Comparison of ENCODE assay signal across 1 cellular context in the genomic region with DNA sequence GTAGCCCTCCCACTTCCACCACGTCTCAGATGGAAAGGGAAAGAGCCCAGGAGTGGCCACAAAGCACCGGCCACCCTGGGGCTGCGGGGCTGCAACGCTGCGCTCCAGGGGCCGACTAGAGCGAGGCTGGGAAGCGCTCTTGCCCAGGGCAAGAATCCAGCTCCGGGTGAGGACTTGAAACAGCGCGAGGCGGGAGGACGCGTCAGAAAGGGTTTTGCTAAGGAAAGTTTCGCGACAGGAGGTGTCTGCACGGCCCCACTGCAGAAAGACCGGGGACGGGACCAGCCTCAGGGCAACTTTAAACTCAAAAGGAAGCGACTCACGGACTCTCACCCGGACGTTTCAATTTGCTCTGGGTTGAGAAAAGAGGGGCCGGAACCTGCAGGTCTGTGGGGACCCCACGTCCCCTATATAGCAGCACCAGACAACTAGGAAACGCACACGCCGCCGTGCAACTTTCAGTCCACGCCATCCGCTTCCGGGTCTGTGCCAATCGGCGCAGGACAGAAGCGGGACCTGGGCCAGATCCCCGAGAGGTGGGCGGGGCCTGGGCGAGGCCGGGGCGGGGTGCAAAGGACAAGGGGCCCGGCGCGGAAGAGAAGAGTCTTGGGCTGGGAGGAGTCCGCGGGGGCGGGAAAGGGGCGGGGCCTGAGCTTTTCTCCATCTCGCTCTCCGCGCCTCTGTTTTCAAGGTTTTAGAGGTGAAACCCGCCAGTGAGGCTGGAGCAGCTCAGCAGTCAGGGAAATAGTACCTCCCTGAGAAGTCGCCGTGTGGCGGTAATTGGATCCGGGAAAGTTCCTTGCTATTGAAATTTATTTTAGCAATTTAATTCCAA.
TF ChIP-seq lines count a peak whose summit lies in the region.

A gene (minus strand): TSS at position 488 of the 835 bp plus-strand sequence. CDS start 6,792 bp downstream, outside the sequence.

TF ChIP-seq in HepG2, 621 proteins besides CTCF, POLR2A, EP300 and RAD21 (continued from another document and continues in another):
- TF ChIP-seq NFYC (CRISPR knock-in tag; IDR thresholded peaks at IDR 0.05), result no peak; the same call in 1 of the 2 replicates
- TF ChIP-seq, protein P1, sequence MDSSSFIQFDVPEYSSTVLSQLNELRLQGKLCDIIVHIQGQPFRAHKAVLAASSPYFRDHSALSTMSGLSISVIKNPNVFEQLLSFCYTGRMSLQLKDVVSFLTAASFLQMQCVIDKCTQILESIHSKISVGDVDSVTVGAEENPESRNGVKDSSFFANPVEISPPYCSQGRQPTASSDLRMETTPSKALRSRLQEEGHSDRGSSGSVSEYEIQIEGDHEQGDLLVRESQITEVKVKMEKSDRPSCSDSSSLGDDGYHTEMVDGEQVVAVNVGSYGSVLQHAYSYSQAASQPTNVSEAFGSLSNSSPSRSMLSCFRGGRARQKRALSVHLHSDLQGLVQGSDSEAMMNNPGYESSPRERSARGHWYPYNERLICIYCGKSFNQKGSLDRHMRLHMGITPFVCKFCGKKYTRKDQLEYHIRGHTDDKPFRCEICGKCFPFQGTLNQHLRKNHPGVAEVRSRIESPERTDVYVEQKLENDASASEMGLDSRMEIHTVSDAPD (CRISPR knock-in tag; IDR thresholded peaks at IDR 0.05), result 0 out of 2 replicates have a peak, but pooled peaks have one; percentile 39
- no peak for TF ChIP-seq ZNF451 (CRISPR knock-in tag; IDR thresholded peaks at IDR 0.05)
- no peak for TF ChIP-seq RARG (CRISPR knock-in tag; IDR thresholded peaks at IDR 0.05; ENCODE audit: low read depth)
- TF ChIP-seq, protein P2, sequence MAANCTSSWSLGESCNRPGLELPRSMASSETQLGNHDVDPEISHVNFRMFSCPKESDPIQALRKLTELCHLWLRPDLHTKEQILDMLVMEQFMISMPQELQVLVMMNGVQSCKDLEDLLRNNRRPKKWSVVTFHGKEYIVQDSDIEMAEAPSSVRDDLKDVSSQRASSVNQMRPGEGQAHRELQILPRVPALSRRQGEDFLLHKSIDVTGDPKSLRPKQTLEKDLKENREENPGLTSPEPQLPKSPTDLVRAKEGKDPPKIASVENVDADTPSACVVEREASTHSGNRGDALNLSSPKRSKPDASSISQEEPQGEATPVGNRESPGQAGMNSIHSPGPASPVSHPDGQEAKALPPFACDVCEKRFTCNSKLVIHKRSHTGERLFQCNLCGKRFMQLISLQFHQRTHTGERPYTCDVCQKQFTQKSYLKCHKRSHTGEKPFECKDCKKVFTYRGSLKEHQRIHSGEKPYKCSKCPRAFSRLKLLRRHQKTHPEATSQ (CRISPR knock-in tag; IDR thresholded peaks at IDR 0.05; ENCODE audit: borderline replicate concordance), result 0 out of 2 replicates have a peak, but pooled peaks have one; percentile 21
- TF ChIP-seq ZNF337 (CRISPR knock-in tag; IDR thresholded peaks at IDR 0.05; ENCODE audit: borderline replicate concordance, low read depth), result no peak
- TF ChIP-seq ZNF724P (CRISPR knock-in tag; IDR thresholded peaks at IDR 0.05; ENCODE audit: borderline replicate concordance), result no peak
- TF ChIP-seq, protein P3, sequence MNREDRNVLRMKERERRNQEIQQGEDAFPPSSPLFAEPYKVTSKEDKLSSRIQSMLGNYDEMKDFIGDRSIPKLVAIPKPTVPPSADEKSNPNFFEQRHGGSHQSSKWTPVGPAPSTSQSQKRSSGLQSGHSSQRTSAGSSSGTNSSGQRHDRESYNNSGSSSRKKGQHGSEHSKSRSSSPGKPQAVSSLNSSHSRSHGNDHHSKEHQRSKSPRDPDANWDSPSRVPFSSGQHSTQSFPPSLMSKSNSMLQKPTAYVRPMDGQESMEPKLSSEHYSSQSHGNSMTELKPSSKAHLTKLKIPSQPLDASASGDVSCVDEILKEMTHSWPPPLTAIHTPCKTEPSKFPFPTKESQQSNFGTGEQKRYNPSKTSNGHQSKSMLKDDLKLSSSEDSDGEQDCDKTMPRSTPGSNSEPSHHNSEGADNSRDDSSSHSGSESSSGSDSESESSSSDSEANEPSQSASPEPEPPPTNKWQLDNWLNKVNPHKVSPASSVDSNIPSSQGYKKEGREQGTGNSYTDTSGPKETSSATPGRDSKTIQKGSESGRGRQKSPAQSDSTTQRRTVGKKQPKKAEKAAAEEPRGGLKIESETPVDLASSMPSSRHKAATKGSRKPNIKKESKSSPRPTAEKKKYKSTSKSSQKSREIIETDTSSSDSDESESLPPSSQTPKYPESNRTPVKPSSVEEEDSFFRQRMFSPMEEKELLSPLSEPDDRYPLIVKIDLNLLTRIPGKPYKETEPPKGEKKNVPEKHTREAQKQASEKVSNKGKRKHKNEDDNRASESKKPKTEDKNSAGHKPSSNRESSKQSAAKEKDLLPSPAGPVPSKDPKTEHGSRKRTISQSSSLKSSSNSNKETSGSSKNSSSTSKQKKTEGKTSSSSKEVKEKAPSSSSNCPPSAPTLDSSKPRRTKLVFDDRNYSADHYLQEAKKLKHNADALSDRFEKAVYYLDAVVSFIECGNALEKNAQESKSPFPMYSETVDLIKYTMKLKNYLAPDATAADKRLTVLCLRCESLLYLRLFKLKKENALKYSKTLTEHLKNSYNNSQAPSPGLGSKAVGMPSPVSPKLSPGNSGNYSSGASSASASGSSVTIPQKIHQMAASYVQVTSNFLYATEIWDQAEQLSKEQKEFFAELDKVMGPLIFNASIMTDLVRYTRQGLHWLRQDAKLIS (CRISPR knock-in tag; IDR thresholded peaks at IDR 0.05), result no peak
- TF ChIP-seq, protein P4, sequence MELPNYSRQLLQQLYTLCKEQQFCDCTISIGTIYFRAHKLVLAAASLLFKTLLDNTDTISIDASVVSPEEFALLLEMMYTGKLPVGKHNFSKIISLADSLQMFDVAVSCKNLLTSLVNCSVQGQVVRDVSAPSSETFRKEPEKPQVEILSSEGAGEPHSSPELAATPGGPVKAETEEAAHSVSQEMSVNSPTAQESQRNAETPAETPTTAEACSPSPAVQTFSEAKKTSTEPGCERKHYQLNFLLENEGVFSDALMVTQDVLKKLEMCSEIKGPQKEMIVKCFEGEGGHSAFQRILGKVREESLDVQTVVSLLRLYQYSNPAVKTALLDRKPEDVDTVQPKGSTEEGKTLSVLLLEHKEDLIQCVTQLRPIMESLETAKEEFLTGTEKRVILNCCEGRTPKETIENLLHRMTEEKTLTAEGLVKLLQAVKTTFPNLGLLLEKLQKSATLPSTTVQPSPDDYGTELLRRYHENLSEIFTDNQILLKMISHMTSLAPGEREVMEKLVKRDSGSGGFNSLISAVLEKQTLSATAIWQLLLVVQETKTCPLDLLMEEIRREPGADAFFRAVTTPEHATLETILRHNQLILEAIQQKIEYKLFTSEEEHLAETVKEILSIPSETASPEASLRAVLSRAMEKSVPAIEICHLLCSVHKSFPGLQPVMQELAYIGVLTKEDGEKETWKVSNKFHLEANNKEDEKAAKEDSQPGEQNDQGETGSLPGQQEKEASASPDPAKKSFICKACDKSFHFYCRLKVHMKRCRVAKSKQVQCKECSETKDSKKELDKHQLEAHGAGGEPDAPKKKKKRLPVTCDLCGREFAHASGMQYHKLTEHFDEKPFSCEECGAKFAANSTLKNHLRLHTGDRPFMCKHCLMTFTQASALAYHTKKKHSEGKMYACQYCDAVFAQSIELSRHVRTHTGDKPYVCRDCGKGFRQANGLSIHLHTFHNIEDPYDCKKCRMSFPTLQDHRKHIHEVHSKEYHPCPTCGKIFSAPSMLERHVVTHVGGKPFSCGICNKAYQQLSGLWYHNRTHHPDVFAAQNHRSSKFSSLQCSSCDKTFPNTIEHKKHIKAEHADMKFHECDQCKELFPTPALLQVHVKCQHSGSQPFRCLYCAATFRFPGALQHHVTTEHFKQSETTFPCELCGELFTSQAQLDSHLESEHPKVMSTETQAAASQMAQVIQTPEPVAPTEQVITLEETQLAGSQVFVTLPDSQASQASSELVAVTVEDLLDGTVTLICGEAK (IDR thresholded peaks at IDR 0.05), result no peak
- TF ChIP-seq, protein P4 (CRISPR knock-in tag; IDR thresholded peaks at IDR 0.05), result no peak
- TF ChIP-seq PLRG1 (conservative IDR thresholded peaks at IDR 0.05), result no peak
- no peak for TF ChIP-seq MAFK (conservative IDR thresholded peaks at IDR 0.05 in 1 of 2, IDR thresholded peaks at IDR 0.05 in 1 of 2; ENCODE audit: low read length in 2 of 2)
- TF ChIP-seq MTF2 (CRISPR knock-in tag; IDR thresholded peaks at IDR 0.05; ENCODE audit: borderline replicate concordance), result no peak
- peak; percentile 32; the same call in 1 of the 2 replicates for TF ChIP-seq ZNF788 (CRISPR knock-in tag; IDR thresholded peaks at IDR 0.05; ENCODE audit: borderline replicate concordance)
- TF ChIP-seq HOXA3 (CRISPR knock-in tag; IDR thresholded peaks at IDR 0.05), result peak; percentile 27
- TF ChIP-seq ZNF30 (CRISPR knock-in tag; IDR thresholded peaks at IDR 0.05), result no peak
- no peak for TF ChIP-seq SRF (IDR thresholded peaks at IDR 0.05; ENCODE audit: low read depth, low read length)
- TF ChIP-seq SNRNP70 (IDR thresholded peaks at IDR 0.05; ENCODE audit: low read depth, low read length), result no peak
- TF ChIP-seq, protein P5, sequence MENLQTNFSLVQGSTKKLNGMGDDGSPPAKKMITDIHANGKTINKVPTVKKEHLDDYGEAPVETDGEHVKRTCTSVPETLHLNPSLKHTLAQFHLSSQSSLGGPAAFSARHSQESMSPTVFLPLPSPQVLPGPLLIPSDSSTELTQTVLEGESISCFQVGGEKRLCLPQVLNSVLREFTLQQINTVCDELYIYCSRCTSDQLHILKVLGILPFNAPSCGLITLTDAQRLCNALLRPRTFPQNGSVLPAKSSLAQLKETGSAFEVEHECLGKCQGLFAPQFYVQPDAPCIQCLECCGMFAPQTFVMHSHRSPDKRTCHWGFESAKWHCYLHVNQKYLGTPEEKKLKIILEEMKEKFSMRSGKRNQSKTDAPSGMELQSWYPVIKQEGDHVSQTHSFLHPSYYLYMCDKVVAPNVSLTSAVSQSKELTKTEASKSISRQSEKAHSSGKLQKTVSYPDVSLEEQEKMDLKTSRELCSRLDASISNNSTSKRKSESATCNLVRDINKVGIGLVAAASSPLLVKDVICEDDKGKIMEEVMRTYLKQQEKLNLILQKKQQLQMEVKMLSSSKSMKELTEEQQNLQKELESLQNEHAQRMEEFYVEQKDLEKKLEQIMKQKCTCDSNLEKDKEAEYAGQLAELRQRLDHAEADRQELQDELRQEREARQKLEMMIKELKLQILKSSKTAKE (CRISPR knock-in tag; IDR thresholded peaks at IDR 0.05; ENCODE audit: borderline replicate concordance), result no peak
- no peak; the same call in 1 of the 2 replicates for TF ChIP-seq GLI4 (CRISPR knock-in tag; IDR thresholded peaks at IDR 0.05; ENCODE audit: borderline replicate concordance)
- TF ChIP-seq, protein P6, sequence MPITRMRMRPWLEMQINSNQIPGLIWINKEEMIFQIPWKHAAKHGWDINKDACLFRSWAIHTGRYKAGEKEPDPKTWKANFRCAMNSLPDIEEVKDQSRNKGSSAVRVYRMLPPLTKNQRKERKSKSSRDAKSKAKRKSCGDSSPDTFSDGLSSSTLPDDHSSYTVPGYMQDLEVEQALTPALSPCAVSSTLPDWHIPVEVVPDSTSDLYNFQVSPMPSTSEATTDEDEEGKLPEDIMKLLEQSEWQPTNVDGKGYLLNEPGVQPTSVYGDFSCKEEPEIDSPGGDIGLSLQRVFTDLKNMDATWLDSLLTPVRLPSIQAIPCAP (CRISPR knock-in tag; IDR thresholded peaks at IDR 0.05; ENCODE audit: low read depth), result no peak
- TF ChIP-seq U2AF1 (optimal IDR thresholded peaks at IDR 0.05; ENCODE audit: low read depth, low read length), result no peak
- TF ChIP-seq, protein P7, sequence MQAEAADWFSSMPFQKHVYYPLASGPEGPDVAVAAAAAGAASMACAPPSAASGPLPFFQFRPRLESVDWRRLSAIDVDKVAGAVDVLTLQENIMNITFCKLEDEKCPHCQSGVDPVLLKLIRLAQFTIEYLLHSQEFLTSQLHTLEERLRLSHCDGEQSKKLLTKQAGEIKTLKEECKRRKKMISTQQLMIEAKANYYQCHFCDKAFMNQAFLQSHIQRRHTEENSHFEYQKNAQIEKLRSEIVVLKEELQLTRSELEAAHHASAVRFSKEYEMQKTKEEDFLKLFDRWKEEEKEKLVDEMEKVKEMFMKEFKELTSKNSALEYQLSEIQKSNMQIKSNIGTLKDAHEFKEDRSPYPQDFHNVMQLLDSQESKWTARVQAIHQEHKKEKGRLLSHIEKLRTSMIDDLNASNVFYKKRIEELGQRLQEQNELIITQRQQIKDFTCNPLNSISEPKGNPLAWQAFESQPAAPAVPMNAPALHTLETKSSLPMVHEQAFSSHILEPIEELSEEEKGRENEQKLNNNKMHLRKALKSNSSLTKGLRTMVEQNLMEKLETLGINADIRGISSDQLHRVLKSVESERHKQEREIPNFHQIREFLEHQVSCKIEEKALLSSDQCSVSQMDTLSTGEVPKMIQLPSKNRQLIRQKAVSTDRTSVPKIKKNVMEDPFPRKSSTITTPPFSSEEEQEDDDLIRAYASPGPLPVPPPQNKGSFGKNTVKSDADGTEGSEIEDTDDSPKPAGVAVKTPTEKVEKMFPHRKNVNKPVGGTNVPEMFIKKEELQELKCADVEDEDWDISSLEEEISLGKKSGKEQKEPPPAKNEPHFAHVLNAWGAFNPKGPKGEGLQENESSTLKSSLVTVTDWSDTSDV (CRISPR knock-in tag; IDR thresholded peaks at IDR 0.05), result no peak
- TF ChIP-seq ELF4 (CRISPR knock-in tag; IDR thresholded peaks at IDR 0.05; ENCODE audit: borderline replicate concordance), result peak; percentile 75; the same call in 1 of the 2 replicates
- peak; percentile 83; the same call in 2 of the 3 replicates for TF ChIP-seq MXI1 (IDR thresholded peaks at IDR 0.05; ENCODE audit: borderline replicate concordance, low read depth, low read length)
